Comparison of ENCODE assay signal across 1 cellular context in the genomic region with DNA sequence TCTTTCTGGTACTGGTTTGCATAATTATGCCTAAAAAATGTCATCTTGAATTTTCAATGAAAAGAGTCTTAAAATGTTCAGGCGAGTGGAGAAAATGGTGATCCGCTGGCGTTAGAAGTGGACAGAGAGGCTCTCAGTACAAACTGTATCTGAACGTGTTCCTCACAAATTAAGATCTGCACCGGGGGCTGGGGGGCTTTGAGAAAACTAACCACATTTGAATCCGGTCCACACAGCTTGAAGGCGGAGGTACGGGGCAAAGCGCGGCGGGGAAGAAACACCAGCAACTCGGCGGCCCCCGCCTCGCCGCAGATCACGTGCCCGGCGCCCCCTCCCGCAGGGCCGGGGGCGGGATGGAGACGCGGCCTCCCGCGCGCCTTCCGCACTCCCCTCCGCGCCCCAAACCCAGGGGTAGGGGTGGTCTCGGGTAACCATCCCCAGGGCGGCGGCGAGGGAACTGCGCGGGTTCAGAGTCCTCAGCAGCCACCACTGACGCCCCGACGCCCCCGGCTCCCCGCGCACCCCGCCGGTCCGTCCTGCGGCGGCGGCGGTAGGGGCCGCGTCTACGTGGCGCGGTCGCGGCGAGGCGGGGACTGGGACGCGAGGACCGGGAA.
TF ChIP-seq lines count a peak whose summit lies in the region.

No MANE protein-coding gene starts in this region.

TF ChIP-seq in K562, 482 proteins besides CTCF, POLR2A, EP300 and RAD21 (continued from another document and continues in another):
- TF ChIP-seq, protein P1, sequence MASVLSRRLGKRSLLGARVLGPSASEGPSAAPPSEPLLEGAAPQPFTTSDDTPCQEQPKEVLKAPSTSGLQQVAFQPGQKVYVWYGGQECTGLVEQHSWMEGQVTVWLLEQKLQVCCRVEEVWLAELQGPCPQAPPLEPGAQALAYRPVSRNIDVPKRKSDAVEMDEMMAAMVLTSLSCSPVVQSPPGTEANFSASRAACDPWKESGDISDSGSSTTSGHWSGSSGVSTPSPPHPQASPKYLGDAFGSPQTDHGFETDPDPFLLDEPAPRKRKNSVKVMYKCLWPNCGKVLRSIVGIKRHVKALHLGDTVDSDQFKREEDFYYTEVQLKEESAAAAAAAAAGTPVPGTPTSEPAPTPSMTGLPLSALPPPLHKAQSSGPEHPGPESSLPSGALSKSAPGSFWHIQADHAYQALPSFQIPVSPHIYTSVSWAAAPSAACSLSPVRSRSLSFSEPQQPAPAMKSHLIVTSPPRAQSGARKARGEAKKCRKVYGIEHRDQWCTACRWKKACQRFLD (CRISPR knock-in tag; IDR thresholded peaks at IDR 0.05), result 0 out of 2 replicates have a peak, but pooled peaks have one; percentile 39
- TF ChIP-seq NR3C1 (CRISPR knock-in tag; IDR thresholded peaks at IDR 0.05) (0 out of 2 replicates have a peak, but pooled peaks have one; percentile 68), KLF1 (tag; IDR thresholded peaks at IDR 0.05) (no peak; the same call in 1 of the 2 replicates), HMGXB4 (CRISPR knock-in tag; IDR thresholded peaks at IDR 0.05) (no peak; the same call in 1 of the 2 replicates), ZNF77 (CRISPR knock-in tag; IDR thresholded peaks at IDR 0.05) (no peak), GATAD2B (IDR thresholded peaks at IDR 0.05; ENCODE audit: borderline replicate concordance) (no peak), RBM25 (IDR thresholded peaks at IDR 0.05; ENCODE audit: low read depth, low read length, severe bottlenecking) (no peak), ZBED1 (IDR thresholded peaks at IDR 0.05) (no peak), PTBP1 (IDR thresholded peaks at IDR 0.05; ENCODE audit: low read depth, low read length) (no peak), NCOR1 (IDR thresholded peaks at IDR 0.05) (0 out of 2 replicates have a peak, but pooled peaks have one; percentile 9), GTF2A2 (tag; IDR thresholded peaks at IDR 0.05) (peak; percentile 1; the same call in 1 of the 2 replicates), USF2 (CRISPR knock-in tag; IDR thresholded peaks at IDR 0.05) (peak; percentile 94), RHOXF2B (CRISPR knock-in tag; conservative IDR thresholded peaks at IDR 0.05) (no peak), TEAD1 (CRISPR knock-in tag; IDR thresholded peaks at IDR 0.05) (peak in 1 of 2 experiments; percentile 63; a peak in 2 of 4 replicates), ZNF57 (CRISPR knock-in tag; IDR thresholded peaks at IDR 0.05) (no peak), E2F6 (IDR thresholded peaks at IDR 0.05; ENCODE audit: borderline replicate concordance in 1 of 2, extremely low read depth in 1 of 2, insufficient read depth in 1 of 2, insufficient read length in 1 of 2, low read depth in 1 of 2, low read length in 1 of 2, poor library complexity in 1 of 2, severe bottlenecking in 1 of 2) (peak; percentile 74 to 93), ZKSCAN3 (CRISPR knock-in tag; IDR thresholded peaks at IDR 0.05) (no peak), ZBTB8A (IDR thresholded peaks at IDR 0.05; ENCODE audit: partially characterized antibody) (no peak), EWSR1 (IDR thresholded peaks at IDR 0.05; ENCODE audit: borderline replicate concordance, low read depth, partially characterized antibody) (no peak), E2F3 (CRISPR knock-in tag; IDR thresholded peaks at IDR 0.05) (no peak), HNRNPL (IDR thresholded peaks at IDR 0.05; ENCODE audit: low read depth, low read length) (no peak), FOXP1 (CRISPR knock-in tag; IDR thresholded peaks at IDR 0.05) (0 out of 2 replicates have a peak, but pooled peaks have one; percentile 35), KHSRP (IDR thresholded peaks at IDR 0.05) (no peak), RAD51 (IDR thresholded peaks at IDR 0.05; ENCODE audit: borderline replicate concordance, low read depth) (peak; percentile 89), EHMT2 (IDR thresholded peaks at IDR 0.05) (no peak), PYGO2 (tag; IDR thresholded peaks at IDR 0.05) (no peak), MYBL2 (IDR thresholded peaks at IDR 0.05; ENCODE audit: low read depth) (no peak), MYBL2 (CRISPR knock-in tag; IDR thresholded peaks at IDR 0.05; ENCODE audit: borderline replicate concordance) (no peak), SETDB1 (IDR thresholded peaks at IDR 0.05; ENCODE audit: low read length) (no peak), SMARCA5 (IDR thresholded peaks at IDR 0.05) (no peak), ZKSCAN1 (IDR thresholded peaks at IDR 0.05; ENCODE audit: low read depth, low read length) (no peak), MTF1 (CRISPR knock-in tag; IDR thresholded peaks at IDR 0.05; ENCODE audit: borderline replicate concordance) (no peak), GTF2B (IDR thresholded peaks at IDR 0.05; ENCODE audit: extremely low read depth, insufficient read length) (no peak), ZNF146 (CRISPR knock-in tag; IDR thresholded peaks at IDR 0.05; ENCODE audit: unreplicated experiment) (no peak), HDAC8 (tag; IDR thresholded peaks at IDR 0.05) (no peak), SREBF2 (CRISPR knock-in tag; IDR thresholded peaks at IDR 0.05) (no peak), NELFE (IDR thresholded peaks at IDR 0.05; ENCODE audit: insufficient read depth, insufficient read length) (no peak), ETV5 (CRISPR knock-in tag; IDR thresholded peaks at IDR 0.05; ENCODE audit: low read depth) (peak; percentile 67; the same call in 1 of the 2 replicates), LEF1 (IDR thresholded peaks at IDR 0.05) (0 out of 2 replicates have a peak, but pooled peaks have one; percentile 23)
- TF ChIP-seq, protein P2, sequence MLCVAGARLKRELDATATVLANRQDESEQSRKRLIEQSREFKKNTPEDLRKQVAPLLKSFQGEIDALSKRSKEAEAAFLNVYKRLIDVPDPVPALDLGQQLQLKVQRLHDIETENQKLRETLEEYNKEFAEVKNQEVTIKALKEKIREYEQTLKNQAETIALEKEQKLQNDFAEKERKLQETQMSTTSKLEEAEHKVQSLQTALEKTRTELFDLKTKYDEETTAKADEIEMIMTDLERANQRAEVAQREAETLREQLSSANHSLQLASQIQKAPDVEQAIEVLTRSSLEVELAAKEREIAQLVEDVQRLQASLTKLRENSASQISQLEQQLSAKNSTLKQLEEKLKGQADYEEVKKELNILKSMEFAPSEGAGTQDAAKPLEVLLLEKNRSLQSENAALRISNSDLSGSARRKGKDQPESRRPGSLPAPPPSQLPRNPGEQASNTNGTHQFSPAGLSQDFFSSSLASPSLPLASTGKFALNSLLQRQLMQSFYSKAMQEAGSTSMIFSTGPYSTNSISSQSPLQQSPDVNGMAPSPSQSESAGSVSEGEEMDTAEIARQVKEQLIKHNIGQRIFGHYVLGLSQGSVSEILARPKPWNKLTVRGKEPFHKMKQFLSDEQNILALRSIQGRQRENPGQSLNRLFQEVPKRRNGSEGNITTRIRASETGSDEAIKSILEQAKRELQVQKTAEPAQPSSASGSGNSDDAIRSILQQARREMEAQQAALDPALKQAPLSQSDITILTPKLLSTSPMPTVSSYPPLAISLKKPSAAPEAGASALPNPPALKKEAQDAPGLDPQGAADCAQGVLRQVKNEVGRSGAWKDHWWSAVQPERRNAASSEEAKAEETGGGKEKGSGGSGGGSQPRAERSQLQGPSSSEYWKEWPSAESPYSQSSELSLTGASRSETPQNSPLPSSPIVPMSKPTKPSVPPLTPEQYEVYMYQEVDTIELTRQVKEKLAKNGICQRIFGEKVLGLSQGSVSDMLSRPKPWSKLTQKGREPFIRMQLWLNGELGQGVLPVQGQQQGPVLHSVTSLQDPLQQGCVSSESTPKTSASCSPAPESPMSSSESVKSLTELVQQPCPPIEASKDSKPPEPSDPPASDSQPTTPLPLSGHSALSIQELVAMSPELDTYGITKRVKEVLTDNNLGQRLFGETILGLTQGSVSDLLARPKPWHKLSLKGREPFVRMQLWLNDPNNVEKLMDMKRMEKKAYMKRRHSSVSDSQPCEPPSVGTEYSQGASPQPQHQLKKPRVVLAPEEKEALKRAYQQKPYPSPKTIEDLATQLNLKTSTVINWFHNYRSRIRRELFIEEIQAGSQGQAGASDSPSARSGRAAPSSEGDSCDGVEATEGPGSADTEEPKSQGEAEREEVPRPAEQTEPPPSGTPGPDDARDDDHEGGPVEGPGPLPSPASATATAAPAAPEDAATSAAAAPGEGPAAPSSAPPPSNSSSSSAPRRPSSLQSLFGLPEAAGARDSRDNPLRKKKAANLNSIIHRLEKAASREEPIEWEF (CRISPR knock-in tag; IDR thresholded peaks at IDR 0.05), result no peak
- TF ChIP-seq, protein P3, sequence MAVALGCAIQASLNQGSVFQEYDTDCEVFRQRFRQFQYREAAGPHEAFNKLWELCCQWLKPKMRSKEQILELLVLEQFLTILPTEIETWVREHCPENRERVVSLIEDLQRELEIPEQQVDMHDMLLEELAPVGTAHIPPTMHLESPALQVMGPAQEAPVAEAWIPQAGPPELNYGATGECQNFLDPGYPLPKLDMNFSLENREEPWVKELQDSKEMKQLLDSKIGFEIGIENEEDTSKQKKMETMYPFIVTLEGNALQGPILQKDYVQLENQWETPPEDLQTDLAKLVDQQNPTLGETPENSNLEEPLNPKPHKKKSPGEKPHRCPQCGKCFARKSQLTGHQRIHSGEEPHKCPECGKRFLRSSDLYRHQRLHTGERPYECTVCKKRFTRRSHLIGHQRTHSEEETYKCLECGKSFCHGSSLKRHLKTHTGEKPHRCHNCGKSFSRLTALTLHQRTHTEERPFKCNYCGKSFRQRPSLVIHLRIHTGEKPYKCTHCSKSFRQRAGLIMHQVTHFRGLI (CRISPR knock-in tag; IDR thresholded peaks at IDR 0.05), result no peak
- TF ChIP-seq, protein P4, sequence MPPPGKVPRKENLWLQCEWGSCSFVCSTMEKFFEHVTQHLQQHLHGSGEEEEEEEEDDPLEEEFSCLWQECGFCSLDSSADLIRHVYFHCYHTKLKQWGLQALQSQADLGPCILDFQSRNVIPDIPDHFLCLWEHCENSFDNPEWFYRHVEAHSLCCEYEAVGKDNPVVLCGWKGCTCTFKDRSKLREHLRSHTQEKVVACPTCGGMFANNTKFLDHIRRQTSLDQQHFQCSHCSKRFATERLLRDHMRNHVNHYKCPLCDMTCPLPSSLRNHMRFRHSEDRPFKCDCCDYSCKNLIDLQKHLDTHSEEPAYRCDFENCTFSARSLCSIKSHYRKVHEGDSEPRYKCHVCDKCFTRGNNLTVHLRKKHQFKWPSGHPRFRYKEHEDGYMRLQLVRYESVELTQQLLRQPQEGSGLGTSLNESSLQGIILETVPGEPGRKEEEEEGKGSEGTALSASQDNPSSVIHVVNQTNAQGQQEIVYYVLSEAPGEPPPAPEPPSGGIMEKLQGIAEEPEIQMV (tag; conservative IDR thresholded peaks at IDR 0.05; ENCODE audit: low read depth), result no peak
- TF ChIP-seq, protein P5, sequence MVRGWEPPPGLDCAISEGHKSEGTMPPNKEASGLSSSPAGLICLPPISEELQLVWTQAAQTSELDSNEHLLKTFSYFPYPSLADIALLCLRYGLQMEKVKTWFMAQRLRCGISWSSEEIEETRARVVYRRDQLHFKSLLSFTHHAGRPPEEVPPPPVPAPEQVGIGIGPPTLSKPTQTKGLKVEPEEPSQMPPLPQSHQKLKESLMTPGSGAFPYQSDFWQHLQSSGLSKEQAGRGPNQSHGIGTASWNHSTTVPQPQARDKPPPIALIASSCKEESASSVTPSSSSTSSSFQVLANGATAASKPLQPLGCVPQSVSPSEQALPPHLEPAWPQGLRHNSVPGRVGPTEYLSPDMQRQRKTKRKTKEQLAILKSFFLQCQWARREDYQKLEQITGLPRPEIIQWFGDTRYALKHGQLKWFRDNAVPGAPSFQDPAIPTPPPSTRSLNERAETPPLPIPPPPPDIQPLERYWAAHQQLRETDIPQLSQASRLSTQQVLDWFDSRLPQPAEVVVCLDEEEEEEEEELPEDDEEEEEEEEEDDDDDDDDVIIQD (CRISPR knock-in tag; IDR thresholded peaks at IDR 0.05), result no peak
- TF ChIP-seq, protein P6, sequence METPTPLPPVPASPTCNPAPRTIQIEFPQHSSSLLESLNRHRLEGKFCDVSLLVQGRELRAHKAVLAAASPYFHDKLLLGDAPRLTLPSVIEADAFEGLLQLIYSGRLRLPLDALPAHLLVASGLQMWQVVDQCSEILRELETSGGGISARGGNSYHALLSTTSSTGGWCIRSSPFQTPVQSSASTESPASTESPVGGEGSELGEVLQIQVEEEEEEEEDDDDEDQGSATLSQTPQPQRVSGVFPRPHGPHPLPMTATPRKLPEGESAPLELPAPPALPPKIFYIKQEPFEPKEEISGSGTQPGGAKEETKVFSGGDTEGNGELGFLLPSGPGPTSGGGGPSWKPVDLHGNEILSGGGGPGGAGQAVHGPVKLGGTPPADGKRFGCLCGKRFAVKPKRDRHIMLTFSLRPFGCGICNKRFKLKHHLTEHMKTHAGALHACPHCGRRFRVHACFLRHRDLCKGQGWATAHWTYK (CRISPR knock-in tag; IDR thresholded peaks at IDR 0.05), result no peak
